In genomic region chr7:1022356-1022755, GRCh38 we compare ENCODE assay signal across 24 cellular contexts. TPM values are rescaled to one million over a fixed set of nuclear protein-coding genes. Genes with fewer than 3 reads are reported as not detected.
DNase-seq lines count a peak whose midpoint lies in the region; ATAC-seq and TF ChIP-seq lines count a peak whose summit lies in the region.
"Had no signal": no experiment of that assay in that cellular context is flagged by ENCODE, and none has a peak within 500 bp of the region (broad histone marks: within the 10 kb centered on the region; RNA-seq: fewer than 3 reads in every experiment).

No MANE protein-coding gene starts in this region.

- peaks cover 5% of the 10 kb centered on the region; the same call in 1 of the 2 replicates for H3F3A ChIP-seq in GM23338 (replicated peaks; ENCODE audit: low read depth)

- H4K20me1 ChIP-seq in GM23338 (replicated peaks; ENCODE audit: insufficient read depth): peaks cover 8% of the 10 kb centered on the region

- no peak overlapping the region for H3K4me3 ChIP-seq in GM23338
- H3K4me3 ChIP-seq: HAP-1, SJCRH30 had no signal

- H3K27me3 ChIP-seq in GM23338 (ENCODE audit: insufficient read depth): no peaks in the 10 kb centered on the region
- H3K27me3 ChIP-seq: SJCRH30 had no signal

- DNase-seq in GM23338 (ENCODE audit: low spot score) (no peak), T-helper 17 cell (no peak), naive B cell (no peak), NCI-H2029 treated with DMSO at 0.1 percent for 48 hours (lab: John Stamatoyannopoulos, UW) (no peak), NCI-H2196 (lab: John Stamatoyannopoulos, UW; ENCODE audit: unreplicated experiment) (no peak)
- DNase-seq: Calu3, DMS79 treated with DMSO at 0.1 percent for 48 hours, GOT3, HFFc6, NCI-H1092 treated with DMSO at 0.1 percent for 48 hours, NCI-H1436, NCI-H187, NCI-H446, NCI-H524 treated with DMSO at 0.1 percent for 48 hours, NCI-H774, PC-3, SJCRH30 had no signal

- H3K4me2 ChIP-seq in GM23338: no peak overlapping the region

- no peaks in the 10 kb centered on the region for H3K9me3 ChIP-seq in T-helper 17 cell (ENCODE audit: control insufficient read depth, low read length, poor library complexity, severe bottlenecking)
- H3K9me3 ChIP-seq: SJCRH30 had no signal

- peaks cover 4% of the 10 kb centered on the region; the same call in 1 of the 2 replicates for H3K79me2 ChIP-seq in GM23338 (replicated peaks; ENCODE audit: insufficient read depth)

- H3K4me1 ChIP-seq in GM23338 (ENCODE audit: insufficient read depth): no peaks in the 10 kb centered on the region
- H3K4me1 ChIP-seq: SJCRH30 had no signal

- ATAC-seq in GM23338 (no peak), T-helper 17 cell (no peak), naive B cell (ENCODE audit: low read depth in 2 of 2) (no peak), GM19035 (IDR thresholded peaks at IDR 0.05; ENCODE audit: unreplicated experiment) (no peak), GM21423 (IDR thresholded peaks at IDR 0.05; ENCODE audit: unreplicated experiment) (no peak)
- ATAC-seq: PC-3, Right ventricle myocardium inferior, SK-N-SH treated with all-trans-retinoic acid at 6 μM for 48 hours, T-cell had no signal

- peaks cover under 1% of the 10 kb centered on the region; the same call in 1 of the 3 replicates for H3K4me1 Mint-ChIP-seq in GM23338
- H3K4me1 Mint-ChIP-seq in T-helper 17 cell: peaks cover 14% of the 10 kb centered on the region
- H3K4me1 Mint-ChIP-seq in naive B cell: peaks cover 54 to 74% (median 66%) of the 10 kb centered on the region in 3 donors

- peaks cover 15% of the 10 kb centered on the region for H3K36me3 Mint-ChIP-seq in GM23338 (ENCODE audit: low read depth)
- peaks cover 4% of the 10 kb centered on the region for H3K36me3 Mint-ChIP-seq in T-helper 17 cell (ENCODE audit: low read depth)
- H3K36me3 Mint-ChIP-seq in naive B cell: peaks cover 3 to 21% of the 10 kb centered on the region in 2 donors

- no peaks in the 10 kb centered on the region for H3K9me2 ChIP-seq in GM23338 (ENCODE audit: insufficient read depth)

- H3K9me3 Mint-ChIP-seq in GM23338: no peaks in the 10 kb centered on the region; the same call in 1 of the 3 replicates
- H3K9me3 Mint-ChIP-seq in naive B cell: peaks cover 0 to 7% (median 0%) of the 10 kb centered on the region in 7 donors
- H3K9me3 Mint-ChIP-seq: T-cell had no signal

- H2AFZ ChIP-seq in GM23338: no peak overlapping the region

- no peak overlapping the region for H3K4me3 Mint-ChIP-seq in GM23338
- H3K4me3 Mint-ChIP-seq in T-helper 17 cell: no peak overlapping the region
- peak overlapping the region in 7 of 8 donors; percentile 74 to 94 (median 86) for H3K4me3 Mint-ChIP-seq in naive B cell
- H3K4me3 Mint-ChIP-seq: HFFc6, T-cell had no signal

- H3K36me3 ChIP-seq in GM23338 (ENCODE audit: insufficient read depth): no peaks in the 10 kb centered on the region
- H3K36me3 ChIP-seq: SJCRH30 had no signal

- no peak overlapping the region for H3K27ac ChIP-seq in GM23338 (ENCODE audit: low read depth)
- H3K27ac ChIP-seq: SJCRH30 had no signal

- H3K27me3 Mint-ChIP-seq in GM23338 (ENCODE audit: insufficient read depth, low read depth, poor library complexity) (peaks cover 11% of the 10 kb centered on the region), T-helper 17 cell (no peaks in the 10 kb centered on the region), naive B cell (peaks cover 0 to 5% (median 0%) of the 10 kb centered on the region in 3 donors)
- H3K27me3 Mint-ChIP-seq: T-cell had no signal

- no peak for TF ChIP-seq CTCF in GM23338 (conservative IDR thresholded peaks at IDR 0.05; ENCODE audit: low read depth in 2 of 2)

- peak overlapping the region; percentile 36; the same call in 1 of the 2 replicates for H3K27ac Mint-ChIP-seq in GM23338
- peak overlapping the region; percentile 83 for H3K27ac Mint-ChIP-seq in T-helper 17 cell
- H3K27ac Mint-ChIP-seq in naive B cell: peak overlapping the region; percentile 98 to 100 (median 100)
- H3K27ac Mint-ChIP-seq: HFFc6, T-cell had no signal

TF ChIP-seq in GM23338, 12 proteins besides CTCF, POLR2A, EP300 and RAD21 (continues in another document):
- no peak for TF ChIP-seq POLR2AphosphoS5 (IDR thresholded peaks at IDR 0.05; ENCODE audit: low read depth)
- no peak for TF ChIP-seq NANOG (IDR thresholded peaks at IDR 0.05; ENCODE audit: borderline replicate concordance)
- TF ChIP-seq STAT1 (IDR thresholded peaks at IDR 0.05; ENCODE audit: unreplicated experiment): no peak
- no peak for TF ChIP-seq JUNB (IDR thresholded peaks at IDR 0.05; ENCODE audit: unreplicated experiment)
- TF ChIP-seq CREB1 (CRISPR knock-in tag; IDR thresholded peaks at IDR 0.05; ENCODE audit: low read depth): no peak
- no peak for TF ChIP-seq ETS1 (IDR thresholded peaks at IDR 0.05)
- no peak for TF ChIP-seq ZNF462 (CRISPR knock-in tag; IDR thresholded peaks at IDR 0.05)

RNA-seq across cellular contexts. Expression of gene GPR146, which starts 22.0 kb away (rescaled TPM):
- 0.16 and 0.28 TPM in 2 replicates for total RNA-seq in GM23338 (2014; rRNA removed; shearing (Covaris generic))
- 0.37 TPM in 1 of 2 replicates, not detected in the other for polyA plus RNA-seq in GM23338 (2016; fragmentation: Nextera tagmentation; extraction: Ambion mirVana)
- total RNA-seq in T-helper 17 cell: 10 to 100 TPM; 17.9 to 22.2 TPM
- polyA plus RNA-seq in naive B cell (ENCODE audit: low read depth in 6 of 6): 1 to 10 TPM; 2.0 to 9.7 (median 3.9) TPM

RNA-seq across cellular contexts. Expression of gene CYP2W1, which starts 39.4 kb away (rescaled TPM):
- not detected in 2 replicates for total RNA-seq in GM23338 (2014; rRNA removed; shearing (Covaris generic))
- not detected in 2 replicates for polyA plus RNA-seq in GM23338 (2016; fragmentation: Nextera tagmentation; extraction: Ambion mirVana)
- total RNA-seq in T-helper 17 cell: not detected
- polyA plus RNA-seq in naive B cell (ENCODE audit: low read depth in 6 of 6): not detected
- total RNA-seq: A673, PC-3, Right ventricle myocardium inferior, SJCRH30 had no signal

RNA-seq across cellular contexts. Expression of gene COX19, which starts 47.0 kb away (rescaled TPM):
- total RNA-seq in GM23338 (2014; rRNA removed; shearing (Covaris generic)): 6.2 and 11.7 TPM in 2 replicates
- polyA plus RNA-seq in GM23338 (2016; fragmentation: Nextera tagmentation; extraction: Ambion mirVana) (12.6 and 13.9 TPM in 2 replicates), naive B cell (ENCODE audit: low read depth in 6 of 6) (10 to 100 TPM; 22.6 to 34.5 (median 27.0) TPM)
- total RNA-seq in T-helper 17 cell: 10 to 100 TPM; 40.1 to 43.2 TPM

Comparison
In these comparisons a context has a peak if more than half of its experiments do, and no peak if none do; other contexts are left out.
1. H3K27ac Mint-ChIP-seq: peak in every context shown above with its lines; median percentile 100 in naive B cell; 83 in T-helper 17 cell; 36 in GM23338.
2. H3K4me3 Mint-ChIP-seq: peak in naive B cell (7 of 8); none in GM23338 (single experiment) and T-helper 17 cell (single experiment).
3. RNA of gene GPR146, which starts 22.0 kb away (total RNA-seq): 17.9 to 22.2 TPM in T-helper 17 cell; 0.16 to 0.28 TPM in GM23338; every median in the first group is over 10 times any median in the second.